Comparison of ENCODE assay signal across 14 cellular contexts in the genomic region with DNA sequence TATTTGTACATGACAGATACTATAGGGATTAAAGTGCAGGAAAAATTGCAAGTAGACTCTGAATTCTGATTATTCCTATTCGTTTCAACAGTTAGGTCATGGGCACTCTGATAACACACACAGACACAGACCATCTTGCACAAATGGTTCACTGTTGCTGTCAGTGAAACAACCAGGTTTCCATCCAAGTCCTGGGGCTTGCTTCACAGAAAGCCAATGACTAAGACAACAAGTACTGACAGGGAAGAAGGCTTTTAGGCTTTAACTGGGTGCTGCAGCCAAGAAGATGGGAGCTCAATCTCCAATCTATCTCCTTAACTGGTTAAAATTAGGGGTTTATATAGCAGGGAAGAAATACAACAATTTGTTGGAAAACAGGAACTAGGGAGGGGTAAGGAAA.
"Had no signal": no experiment of that assay in that cellular context is flagged by ENCODE, and none has a peak within 500 bp of the region (broad histone marks: within the 10 kb centered on the region; RNA-seq: fewer than 3 reads in every experiment).

No MANE protein-coding gene starts in this region.

- H3K27ac ChIP-seq: gastroesophageal sphincter, heart left ventricle, left lung, upper lobe of right lung had no signal

- DNase-seq: activated CD4-positive, alpha-beta T cell treated with anti-CD3 and anti-CD28 coated beads, Interleukin-2, amount 50 U/mL, for 4 hours; activated T-cell treated with anti-CD3 and anti-CD28 coated beads for 4 hours; dermis blood vessel endothelial cell; effector memory CD8-positive, alpha-beta T cell; heart left ventricle; left lung; midbrain; stimulated activated naive CD4-positive, alpha-beta T cell; T1000; upper lobe of right lung had no signal

- H3K36me3 Mint-ChIP-seq: activated naive CD8-positive, alpha-beta T cell had no signal

- H3K4me3 Mint-ChIP-seq: activated naive CD8-positive, alpha-beta T cell; activated T-helper 1 cell treated with anti-CD3 and anti-CD28 coated beads, Interleukin-12 subunit alpha, Interleukin-12 subunit beta, Interleukin-2, Interleukin-4 antibody, amounts not matched to agents 30 ng/mL and 10 ng/mL and 1 ng/mL, durations not matched to agents 14 hours and 24 hours and 36 hours; effector memory CD8-positive, alpha-beta T cell; nephron had no signal

- H3K4me1 ChIP-seq: left lung, upper lobe of right lung had no signal

- H3K4me1 Mint-ChIP-seq: nephron had no signal

- H3K36me3 ChIP-seq: gastroesophageal sphincter, heart left ventricle, left lung, upper lobe of right lung had no signal

- H3K27me3 ChIP-seq: gastroesophageal sphincter, heart left ventricle, left lung, upper lobe of right lung had no signal

- H3K27ac Mint-ChIP-seq: activated naive CD8-positive, alpha-beta T cell; activated T-helper 1 cell treated with anti-CD3 and anti-CD28 coated beads, Interleukin-12 subunit alpha, Interleukin-12 subunit beta, Interleukin-2, Interleukin-4 antibody, amounts not matched to agents 30 ng/mL and 10 ng/mL and 1 ng/mL, durations not matched to agents 14 hours and 24 hours and 36 hours; nephron had no signal

- H3K4me3 ChIP-seq: gastroesophageal sphincter, heart left ventricle, left lung, upper lobe of right lung had no signal

- ATAC-seq: effector memory CD8-positive, alpha-beta T cell; gastroesophageal sphincter; heart left ventricle had no signal

- H3K27me3 Mint-ChIP-seq: effector memory CD8-positive, alpha-beta T cell had no signal

- H3K9me3 Mint-ChIP-seq: activated T-helper 1 cell treated with anti-CD3 and anti-CD28 coated beads, Interleukin-12 subunit alpha, Interleukin-12 subunit beta, Interleukin-2, Interleukin-4 antibody, amounts not matched to agents 30 ng/mL and 10 ng/mL and 1 ng/mL, durations not matched to agents 14 hours and 24 hours and 36 hours; effector memory CD8-positive, alpha-beta T cell; nephron had no signal

- H3K9me3 ChIP-seq: gastroesophageal sphincter, heart left ventricle, left lung, upper lobe of right lung had no signal
